Comparison of ENCODE assay signal across 1 cellular context in the genomic region with DNA sequence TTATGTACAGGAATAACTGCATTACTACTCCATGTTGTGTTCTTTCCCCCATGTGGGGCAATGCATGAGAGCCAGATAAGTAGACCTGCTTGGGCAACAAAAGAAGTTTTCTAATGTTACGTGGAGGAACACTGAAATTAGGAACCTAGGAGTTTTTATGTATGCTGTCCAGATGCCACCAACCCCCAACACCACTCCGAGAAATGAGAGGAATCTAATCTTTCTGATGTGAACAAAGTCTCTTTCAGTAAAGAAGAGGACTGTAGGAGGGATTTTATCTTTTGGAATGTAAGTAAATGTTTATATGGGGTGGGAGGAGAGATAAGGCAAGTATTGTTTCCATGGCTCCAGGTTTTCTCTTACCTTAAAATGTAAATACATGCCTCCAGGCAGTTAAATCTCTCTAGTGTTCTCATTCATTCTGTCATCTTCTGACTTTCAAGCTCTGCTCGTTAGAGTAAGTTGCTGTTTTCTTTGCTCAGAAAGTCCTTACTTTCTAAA.
TF ChIP-seq lines count a peak whose summit lies in the region.

No MANE protein-coding gene starts in this region.

TF ChIP-seq in GM23338, 12 proteins besides CTCF, POLR2A, EP300 and RAD21:
- TF ChIP-seq, protein P1, sequence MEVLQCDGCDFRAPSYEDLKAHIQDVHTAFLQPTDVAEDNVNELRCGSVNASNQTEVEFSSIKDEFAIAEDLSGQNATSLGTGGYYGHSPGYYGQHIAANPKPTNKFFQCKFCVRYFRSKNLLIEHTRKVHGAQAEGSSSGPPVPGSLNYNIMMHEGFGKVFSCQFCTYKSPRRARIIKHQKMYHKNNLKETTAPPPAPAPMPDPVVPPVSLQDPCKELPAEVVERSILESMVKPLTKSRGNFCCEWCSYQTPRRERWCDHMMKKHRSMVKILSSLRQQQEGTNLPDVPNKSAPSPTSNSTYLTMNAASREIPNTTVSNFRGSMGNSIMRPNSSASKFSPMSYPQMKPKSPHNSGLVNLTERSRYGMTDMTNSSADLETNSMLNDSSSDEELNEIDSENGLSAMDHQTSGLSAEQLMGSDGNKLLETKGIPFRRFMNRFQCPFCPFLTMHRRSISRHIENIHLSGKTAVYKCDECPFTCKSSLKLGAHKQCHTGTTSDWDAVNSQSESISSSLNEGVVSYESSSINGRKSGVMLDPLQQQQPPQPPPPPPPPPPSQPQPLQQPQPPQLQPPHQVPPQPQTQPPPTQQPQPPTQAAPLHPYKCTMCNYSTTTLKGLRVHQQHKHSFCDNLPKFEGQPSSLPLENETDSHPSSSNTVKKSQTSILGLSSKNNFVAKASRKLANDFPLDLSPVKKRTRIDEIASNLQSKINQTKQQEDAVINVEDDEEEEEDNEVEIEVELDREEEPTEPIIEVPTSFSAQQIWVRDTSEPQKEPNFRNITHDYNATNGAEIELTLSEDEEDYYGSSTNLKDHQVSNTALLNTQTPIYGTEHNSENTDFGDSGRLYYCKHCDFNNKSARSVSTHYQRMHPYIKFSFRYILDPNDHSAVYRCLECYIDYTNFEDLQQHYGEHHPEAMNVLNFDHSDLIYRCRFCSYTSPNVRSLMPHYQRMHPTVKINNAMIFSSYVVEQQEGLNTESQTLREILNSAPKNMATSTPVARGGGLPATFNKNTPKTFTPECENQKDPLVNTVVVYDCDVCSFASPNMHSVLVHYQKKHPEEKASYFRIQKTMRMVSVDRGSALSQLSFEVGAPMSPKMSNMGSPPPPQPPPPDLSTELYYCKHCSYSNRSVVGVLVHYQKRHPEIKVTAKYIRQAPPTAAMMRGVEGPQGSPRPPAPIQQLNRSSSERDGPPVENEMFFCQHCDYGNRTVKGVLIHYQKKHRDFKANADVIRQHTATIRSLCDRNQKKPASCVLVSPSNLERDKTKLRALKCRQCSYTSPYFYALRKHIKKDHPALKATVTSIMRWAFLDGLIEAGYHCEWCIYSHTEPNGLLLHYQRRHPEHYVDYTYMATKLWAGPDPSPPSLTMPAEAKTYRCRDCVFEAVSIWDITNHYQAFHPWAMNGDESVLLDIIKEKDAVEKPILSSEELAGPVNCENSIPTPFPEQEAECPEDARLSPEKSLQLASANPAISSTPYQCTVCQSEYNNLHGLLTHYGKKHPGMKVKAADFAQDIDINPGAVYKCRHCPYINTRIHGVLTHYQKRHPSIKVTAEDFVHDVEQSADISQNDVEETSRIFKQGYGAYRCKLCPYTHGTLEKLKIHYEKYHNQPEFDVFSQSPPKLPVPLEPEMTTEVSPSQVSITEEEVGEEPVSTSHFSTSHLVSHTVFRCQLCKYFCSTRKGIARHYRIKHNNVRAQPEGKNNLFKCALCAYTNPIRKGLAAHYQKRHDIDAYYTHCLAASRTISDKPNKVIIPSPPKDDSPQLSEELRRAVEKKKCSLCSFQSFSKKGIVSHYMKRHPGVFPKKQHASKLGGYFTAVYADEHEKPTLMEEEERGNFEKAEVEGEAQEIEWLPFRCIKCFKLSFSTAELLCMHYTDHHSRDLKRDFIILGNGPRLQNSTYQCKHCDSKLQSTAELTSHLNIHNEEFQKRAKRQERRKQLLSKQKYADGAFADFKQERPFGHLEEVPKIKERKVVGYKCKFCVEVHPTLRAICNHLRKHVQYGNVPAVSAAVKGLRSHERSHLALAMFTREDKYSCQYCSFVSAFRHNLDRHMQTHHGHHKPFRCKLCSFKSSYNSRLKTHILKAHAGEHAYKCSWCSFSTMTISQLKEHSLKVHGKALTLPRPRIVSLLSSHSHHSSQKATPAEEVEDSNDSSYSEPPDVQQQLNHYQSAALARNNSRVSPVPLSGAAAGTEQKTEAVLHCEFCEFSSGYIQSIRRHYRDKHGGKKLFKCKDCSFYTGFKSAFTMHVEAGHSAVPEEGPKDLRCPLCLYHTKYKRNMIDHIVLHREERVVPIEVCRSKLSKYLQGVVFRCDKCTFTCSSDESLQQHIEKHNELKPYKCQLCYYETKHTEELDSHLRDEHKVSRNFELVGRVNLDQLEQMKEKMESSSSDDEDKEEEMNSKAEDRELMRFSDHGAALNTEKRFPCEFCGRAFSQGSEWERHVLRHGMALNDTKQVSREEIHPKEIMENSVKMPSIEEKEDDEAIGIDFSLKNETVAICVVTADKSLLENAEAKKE (CRISPR knock-in tag; IDR thresholded peaks at IDR 0.05) = no peak
- TF ChIP-seq, protein P2, sequence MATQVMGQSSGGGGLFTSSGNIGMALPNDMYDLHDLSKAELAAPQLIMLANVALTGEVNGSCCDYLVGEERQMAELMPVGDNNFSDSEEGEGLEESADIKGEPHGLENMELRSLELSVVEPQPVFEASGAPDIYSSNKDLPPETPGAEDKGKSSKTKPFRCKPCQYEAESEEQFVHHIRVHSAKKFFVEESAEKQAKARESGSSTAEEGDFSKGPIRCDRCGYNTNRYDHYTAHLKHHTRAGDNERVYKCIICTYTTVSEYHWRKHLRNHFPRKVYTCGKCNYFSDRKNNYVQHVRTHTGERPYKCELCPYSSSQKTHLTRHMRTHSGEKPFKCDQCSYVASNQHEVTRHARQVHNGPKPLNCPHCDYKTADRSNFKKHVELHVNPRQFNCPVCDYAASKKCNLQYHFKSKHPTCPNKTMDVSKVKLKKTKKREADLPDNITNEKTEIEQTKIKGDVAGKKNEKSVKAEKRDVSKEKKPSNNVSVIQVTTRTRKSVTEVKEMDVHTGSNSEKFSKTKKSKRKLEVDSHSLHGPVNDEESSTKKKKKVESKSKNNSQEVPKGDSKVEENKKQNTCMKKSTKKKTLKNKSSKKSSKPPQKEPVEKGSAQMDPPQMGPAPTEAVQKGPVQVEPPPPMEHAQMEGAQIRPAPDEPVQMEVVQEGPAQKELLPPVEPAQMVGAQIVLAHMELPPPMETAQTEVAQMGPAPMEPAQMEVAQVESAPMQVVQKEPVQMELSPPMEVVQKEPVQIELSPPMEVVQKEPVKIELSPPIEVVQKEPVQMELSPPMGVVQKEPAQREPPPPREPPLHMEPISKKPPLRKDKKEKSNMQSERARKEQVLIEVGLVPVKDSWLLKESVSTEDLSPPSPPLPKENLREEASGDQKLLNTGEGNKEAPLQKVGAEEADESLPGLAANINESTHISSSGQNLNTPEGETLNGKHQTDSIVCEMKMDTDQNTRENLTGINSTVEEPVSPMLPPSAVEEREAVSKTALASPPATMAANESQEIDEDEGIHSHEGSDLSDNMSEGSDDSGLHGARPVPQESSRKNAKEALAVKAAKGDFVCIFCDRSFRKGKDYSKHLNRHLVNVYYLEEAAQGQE (IDR thresholded peaks at IDR 0.05; ENCODE audit: unreplicated experiment) = no peak
- TF ChIP-seq NANOG (IDR thresholded peaks at IDR 0.05; ENCODE audit: borderline replicate concordance) = no peak
TF ChIP-seq in GM23338: peak in this region for 0.
